Comparison of ENCODE assay signal across 19 cellular contexts in genomic region chr1:56501888-56502287, GRCh38.
DNase-seq lines count a peak whose midpoint lies in the region; ATAC-seq, FAIRE-seq and TF ChIP-seq lines count a peak whose summit lies in the region.
"Had no signal": no experiment of that assay in that cellular context is flagged by ENCODE, and none has a peak within 500 bp of the region (broad histone marks: within the 10 kb centered on the region; RNA-seq: fewer than 3 reads in every experiment).

No MANE protein-coding gene starts in this region.

- H3K9me3 Mint-ChIP-seq in Caco-2 (ENCODE audit: unreplicated experiment), result no peaks in the 10 kb centered on the region
- H3K9me3 Mint-ChIP-seq: H9 had no signal

- CTCF ChIA-PET in Caco-2 (lab: Charles Lee) (no interaction called here), K562 (lab: Yijun Ruan, JAX; ENCODE audit: low intra/inter-chr PET ratio) (no interaction called here)

- DNase-seq in Caco-2, result no peak
- DNase-seq in K562 (ENCODE audit: extremely low read depth in 1 of 4, low spot score in 3 of 4), result no peak
- DNase-seq in left lobe of liver (ENCODE audit: low spot score), result no peak
- DNase-seq in sciatic nerve (ENCODE audit: low spot score), result no peak
- DNase-seq in mucosa of gallbladder (ENCODE audit: low spot score), result no peak
- DNase-seq in D341Med (ENCODE audit: low spot score), result no peak
- DNase-seq: ACHN, AML-193, H9, KBM-7, NCI-H1048, NCI-H146, NCI-H2081 treated with DMSO at 0.1 percent for 48 hours, NCI-H82, PC-9 had no signal

- no peak overlapping the region for H3K4me2 ChIP-seq in K562 (ENCODE audit: insufficient read depth, low read length)
- H3K4me2 ChIP-seq: PC-9 had no signal

- no peak for FAIRE-seq in K562 (lab: Jason Lieb, UNC)

- no peak for TF ChIP-seq RAD21 in K562 (CRISPR knock-in tag; conservative IDR thresholded peaks at IDR 0.05 in 1 of 2, IDR thresholded peaks at IDR 0.05 in 1 of 2)

- peak overlapping the region; percentile 40 for H3K27ac Mint-ChIP-seq in Caco-2 (ENCODE audit: unreplicated experiment)

- POLR2A ChIA-PET in Caco-2 (lab: Charles Lee) (no interaction called here), K562 (lab: Yijun Ruan, JAX) (interaction anchor here (3.0 kb wide), 1 partner anchor 13 kb away, joined by 12 read pairs; no protein-coding TSS in a partner anchor)

- H3K4me3 ChIP-seq in Caco-2 (ENCODE audit: low read depth, low read length), result no peak overlapping the region
- H3K4me3 ChIP-seq in K562, result no peak overlapping the region
- H3K4me3 ChIP-seq: PC-9, SK-N-MC had no signal

- no peaks in the 10 kb centered on the region for H4K20me1 ChIP-seq in K562 (replicated peaks; ENCODE audit: control insufficient read depth, insufficient read depth, low read length)

- H3K9me1 ChIP-seq in K562 (ENCODE audit: control insufficient read depth, insufficient read depth, low read length), result no peaks in the 10 kb centered on the region

- no TSS peak for BruUV-seq in Caco-2 (replicated peaks; lab: Mats Ljungman, UMichigan)
- BruUV-seq in K562 (replicated peaks; lab: Mats Ljungman, UMichigan), result no TSS peak

- peaks cover 8% of the 10 kb centered on the region for H3K4me1 ChIP-seq in Caco-2
- H3K4me1 ChIP-seq in K562 (replicated peaks in 1 of 2; ENCODE audit: control insufficient read depth in 2 of 2, insufficient read depth in 2 of 2, low read length in 2 of 2), result peaks cover 4 to 38% of the 10 kb centered on the region in 2 experiments; a peak in 4 of 5 replicates

- no peak overlapping the region for H3K9ac ChIP-seq in K562 (ENCODE audit: insufficient read depth in 1 of 2, low read depth in 2 of 2, low read length in 2 of 2)

- peak overlapping the region; percentile 95; the same call in 1 of the 2 replicates for H2AFZ ChIP-seq in K562 (ENCODE audit: low read depth, low read length)
- H2AFZ ChIP-seq: PC-9 had no signal

- H3K27ac ChIP-seq in K562 (ENCODE audit: extremely low read depth, low read depth, low read length), result peak overlapping the region; percentile 13; the same call in 1 of the 3 replicates
- H3K27ac ChIP-seq: PC-9, SK-N-MC had no signal

- H3K36me3 ChIP-seq in Caco-2 (ENCODE audit: control insufficient read depth, insufficient read depth, low read length) (no peaks in the 10 kb centered on the region; the same call in none of the 2 replicates), K562 (ENCODE audit: control insufficient read depth, insufficient read depth, low read length) (no peaks in the 10 kb centered on the region; the same call in 2 of the 3 replicates)

- ATAC-seq in K562 (no peak), left lobe of liver (peak; percentile 23), sciatic nerve (peak; percentile 54), GM18498 (IDR thresholded peaks at IDR 0.05; ENCODE audit: unreplicated experiment) (no peak), HG03025 (IDR thresholded peaks at IDR 0.05; ENCODE audit: low FRiP score, unreplicated experiment) (no peak)

- H3K4me1 Mint-ChIP-seq in Caco-2 (ENCODE audit: low read depth, unreplicated experiment), result peaks cover 53% of the 10 kb centered on the region

- intact Hi-C loops in Caco-2 (cut with micrococcal nuclease; ENCODE audit: unreplicated experiment), result no loop called here
- intact Hi-C loops in K562 (cut with micrococcal nuclease), result loop anchor here (2.0 kb wide), 1 partner anchor 15 kb away; no protein-coding TSS in a partner anchor
- intact Hi-C loops in sciatic nerve (cut with DNase I), result no loop called here

- H3K9me3 ChIP-seq in Caco-2 (no peaks in the 10 kb centered on the region), K562 (replicated peaks; ENCODE audit: control insufficient read depth, insufficient read depth, low read depth, low read length) (no peaks in the 10 kb centered on the region)

- WGBS in K562 (ENCODE audit: insufficient coverage, low coverage, missing lambda C conversion rate), result 87% methylated on average over 3 of the region's 3 CpGs

- TF ChIP-seq POLR2A in K562 (conservative IDR thresholded peaks at IDR 0.05), result no peak

- H3K79me2 ChIP-seq in K562 (ENCODE audit: control insufficient read depth, insufficient read depth, low read length), result no peaks in the 10 kb centered on the region

- no peak overlapping the region for H3K4me3 Mint-ChIP-seq in Caco-2 (ENCODE audit: unreplicated experiment)
- H3K4me3 Mint-ChIP-seq: CD14-positive monocyte, H9 had no signal

- no peaks in the 10 kb centered on the region for H3K27me3 Mint-ChIP-seq in Caco-2 (ENCODE audit: insufficient read depth, unreplicated experiment)

- no peak for TF ChIP-seq CTCF in Caco-2 (IDR thresholded peaks at IDR 0.05; ENCODE audit: insufficient read depth in 1 of 2, low read depth in 1 of 2, low read length in 1 of 2, severe bottlenecking in 1 of 2, unreplicated experiment in 1 of 2)
- no peak for TF ChIP-seq CTCF in K562 (IDR thresholded peaks at IDR 0.05 in 2 of 3, conservative IDR thresholded peaks at IDR 0.05 in 1 of 3; ENCODE audit: insufficient read depth in 2 of 3, low read depth in 1 of 3, low read length in 3 of 3)

- in situ Hi-C loops in K562 (cut with MboI), result no loop called here

- no peak for TF ChIP-seq EP300 in K562 (IDR thresholded peaks at IDR 0.05; ENCODE audit: low read length)

- H3K36me3 Mint-ChIP-seq in Caco-2 (ENCODE audit: insufficient read depth, unreplicated experiment), result peaks cover 89% of the 10 kb centered on the region

- H3K27me3 ChIP-seq in Caco-2 (replicated peaks; ENCODE audit: control insufficient read depth, insufficient read depth, low read length) (no peaks in the 10 kb centered on the region), K562 (ENCODE audit: control insufficient read depth in 2 of 2, insufficient read depth in 2 of 2, low read length in 2 of 2) (no peaks in the 10 kb centered on the region)

TF ChIP-seq in K562, 482 proteins besides CTCF, POLR2A, EP300 and RAD21:
- TF ChIP-seq ZNF316 (IDR thresholded peaks at IDR 0.05), result peak; percentile 97
- TF ChIP-seq MAFG (tag; conservative IDR thresholded peaks at IDR 0.05), result peak; percentile 97
- peak; percentile 99 for TF ChIP-seq MAFF (IDR thresholded peaks at IDR 0.05; ENCODE audit: low read length)
- TF ChIP-seq TEAD2 (tag; IDR thresholded peaks at IDR 0.05), result no peak
- peak; percentile 92 for TF ChIP-seq C11orf30 (IDR thresholded peaks at IDR 0.05; ENCODE audit: low read depth)
- TF ChIP-seq ZNF280A (IDR thresholded peaks at IDR 0.05; ENCODE audit: low read depth, partially characterized antibody), result no peak
- TF ChIP-seq CEBPZ (IDR thresholded peaks at IDR 0.05; ENCODE audit: borderline replicate concordance, low read depth, low read length), result 0 out of 2 replicates have a peak, but pooled peaks have one; percentile 19
- TF ChIP-seq MAFK (IDR thresholded peaks at IDR 0.05; ENCODE audit: low read length), result peak; percentile 98

Comparison
In these comparisons a context has a peak if more than half of its experiments do, and no peak if none do; other contexts are left out.
1. ATAC-seq: peak in left lobe of liver (single experiment) and sciatic nerve (single experiment); none in K562 (single experiment), GM18498 (single experiment) and HG03025 (single experiment).